Comparison of ENCODE assay signal across 8 cellular contexts in genomic region chr3:48013288-48013980, GRCh38. TPM values are rescaled to one million over a fixed set of nuclear protein-coding genes. Genes with fewer than 3 reads are reported as not detected.
DNase-seq lines count a peak whose midpoint lies in the region; ATAC-seq, FAIRE-seq and TF ChIP-seq lines count a peak whose summit lies in the region.

No MANE protein-coding gene starts in this region.

- H3K4me1 ChIP-seq in astrocyte (ENCODE audit: insufficient read depth, low read length): peaks cover 36% of the 10 kb centered on the region
- H3K4me1 ChIP-seq in upper lobe of left lung: peaks cover 25 to 37% (median 31%) of the 10 kb centered on the region in 4 donors

- peak overlapping the region; percentile 23 for H3K9ac ChIP-seq in astrocyte (ENCODE audit: low read length)

- H3K4me3 Mint-ChIP-seq in astrocyte (ENCODE audit: unreplicated experiment): no peak overlapping the region

- H3K27me3 ChIP-seq in astrocyte (ENCODE audit: insufficient read depth, low read length) (no peaks in the 10 kb centered on the region), upper lobe of left lung (no peaks in the 10 kb centered on the region)

- H3K27ac ChIP-seq in astrocyte (ENCODE audit: low read depth, low read length): peak overlapping the region; percentile 56
- peak overlapping the region in 2 of 4 donors; percentile 5 to 21 for H3K27ac ChIP-seq in upper lobe of left lung

- DNase-seq in activated CD4-positive, CD25-positive, alpha-beta regulatory T cell treated with anti-CD3 and anti-CD28 coated beads, Interleukin-2, amount 50 U/mL, for 72 hours: no peak
- DNase-seq in astrocyte (ENCODE audit: low read depth): peak; percentile 87
- DNase-seq in left colon: peak in 1 of 2 donors; percentile 40
- DNase-seq in upper lobe of left lung: no peak
- DNase-seq in SHP77 (lab: John Stamatoyannopoulos, UW): no peak

- no peak for TF ChIP-seq EP300 in upper lobe of left lung (IDR thresholded peaks at IDR 0.05)

- H3K4me3 ChIP-seq in astrocyte (ENCODE audit: insufficient read depth, low read depth, low read length) (no peak overlapping the region), upper lobe of left lung (no peak overlapping the region)

- no peaks in the 10 kb centered on the region for H3K27me3 Mint-ChIP-seq in astrocyte (ENCODE audit: low read depth, unreplicated experiment)

- H3K36me3 Mint-ChIP-seq in astrocyte (ENCODE audit: low read depth, unreplicated experiment): peaks cover 8% of the 10 kb centered on the region

- H3K9me3 ChIP-seq in astrocyte (ENCODE audit: insufficient read depth, low read depth, low read length) (no peaks in the 10 kb centered on the region), upper lobe of left lung (no peaks in the 10 kb centered on the region)

- H2AFZ ChIP-seq in astrocyte (ENCODE audit: low read depth, low read length): no peak overlapping the region

- peak overlapping the region; percentile 35 for H3K27ac Mint-ChIP-seq in astrocyte (ENCODE audit: unreplicated experiment)

- no peaks in the 10 kb centered on the region for H3K9me3 Mint-ChIP-seq in astrocyte (ENCODE audit: unreplicated experiment)

- peaks cover 65% of the 10 kb centered on the region for H3K4me1 Mint-ChIP-seq in astrocyte (ENCODE audit: low read depth, unreplicated experiment)

- no peak for FAIRE-seq in astrocyte (lab: Jason Lieb, UNC)

- TF ChIP-seq POLR2A in upper lobe of left lung (IDR thresholded peaks at IDR 0.05): no peak

- peaks cover 92% of the 10 kb centered on the region for H3K79me2 ChIP-seq in astrocyte (ENCODE audit: insufficient read depth, low read length)

- peak overlapping the region; percentile 44 for H3K4me2 ChIP-seq in astrocyte (ENCODE audit: low read length)

- TF ChIP-seq CTCF in astrocyte (IDR thresholded peaks at IDR 0.05; ENCODE audit: insufficient read depth, low read depth, low read length) (no peak), upper lobe of left lung (IDR thresholded peaks at IDR 0.05) (no peak)

- intact Hi-C loops in left colon (cut with DNase I, micrococcal nuclease): no loop called here

- peaks cover 93% of the 10 kb centered on the region for H4K20me1 ChIP-seq in astrocyte (ENCODE audit: insufficient read depth, low read length)

- no peaks in the 10 kb centered on the region for H3K36me3 ChIP-seq in astrocyte (ENCODE audit: insufficient read depth, low read length)
- no peaks in the 10 kb centered on the region for H3K36me3 ChIP-seq in upper lobe of left lung

- peak; percentile 75 to 93 for ATAC-seq in activated CD4-positive, CD25-positive, alpha-beta regulatory T cell treated with anti-CD3 and anti-CD28 coated beads, Interleukin-2, amount 50 U/mL, for 24 hours
- ATAC-seq in left colon: peak; percentile 73
- peak; percentile 80 to 83 for ATAC-seq in upper lobe of left lung (ENCODE audit: low FRiP score in 2 of 2)
- no peak for ATAC-seq in HG02642 (IDR thresholded peaks at IDR 0.05; ENCODE audit: poor library complexity, unreplicated experiment)
- no peak for ATAC-seq in GM21737 (IDR thresholded peaks at IDR 0.05; ENCODE audit: unreplicated experiment)

RNA-seq across cellular contexts. Expression of gene MAP4, which starts 2.8 kb away (rescaled TPM):
- total RNA-seq in astrocyte (471 and 475 TPM in 2 replicates), left colon (100 to 1,000 TPM; 109 to 114 TPM), upper lobe of left lung (100 to 1,000 TPM; 106 to 199 (median 148) TPM)

Comparison
In these comparisons a context has a peak if more than half of its experiments do, and no peak if none do; other contexts are left out.
1. ATAC-seq: peak in activated CD4-positive, CD25-positive, alpha-beta regulatory T cell treated with anti-CD3 and anti-CD28 coated beads, Interleukin-2, amount 50 U/mL, for 24 hours (2 of 2), left colon (single experiment) and upper lobe of left lung (2 of 2); none in HG02642 (single experiment) and GM21737 (single experiment).